Comparison of ENCODE assay signal across 26 cellular contexts in the genomic region with DNA sequence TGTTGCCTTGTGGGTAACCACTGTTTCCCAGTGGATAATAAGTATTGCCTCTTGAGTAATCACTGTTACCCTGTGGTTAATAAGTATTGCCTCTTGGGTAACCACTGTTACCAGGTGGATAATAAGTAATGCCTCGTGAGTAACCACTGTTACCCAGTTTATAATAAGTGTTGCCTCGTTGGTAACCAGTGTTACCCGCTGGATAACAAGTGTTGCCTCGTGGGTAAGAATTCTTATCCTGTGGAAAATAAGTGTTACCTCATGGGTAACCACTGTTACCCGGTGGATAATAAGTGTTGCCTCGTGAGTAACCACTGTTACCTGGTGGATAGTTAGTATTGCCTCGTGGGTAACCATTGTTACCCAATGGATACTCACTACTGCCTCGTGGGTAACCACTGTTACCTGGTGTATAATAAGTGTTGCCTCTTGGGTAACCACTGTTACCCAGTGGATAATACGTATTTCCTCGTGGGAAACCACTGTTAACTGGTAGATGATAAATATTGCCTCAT. TPM values are rescaled to one million over a fixed set of nuclear protein-coding genes. Genes with fewer than 3 reads are reported as not detected.
"Had no signal": no experiment of that assay in that cellular context is flagged by ENCODE, and none has a peak within 500 bp of the region (broad histone marks: within the 10 kb centered on the region; RNA-seq: fewer than 3 reads in every experiment).

No MANE protein-coding gene starts in this region.

- H3K36me3 ChIP-seq: MG63, SJSA1 had no signal

- DNase-seq: IMR-90, Karpas-422, KG1, MG63, NCI-H1092, NCI-H1105 treated with DMSO at 0.1 percent for 48 hours, NCI-H1417 treated with DMSO at 0.1 percent for 48 hours, NCI-H146, NCI-H1694 treated with DMSO at 0.1 percent for 48 hours, NCI-H1930, NCI-H2081, NCI-H2107, NCI-H2227 treated with DMSO at 0.1 percent for 48 hours, NCI-H524 treated with DMSO at 0.1 percent for 48 hours, NCI-H69, NCI-H774, Right ventricle myocardium superior, RPMI8226, SIG-M5 had no signal

- H3K4me1 ChIP-seq: SJSA1 had no signal

- H3K4me3 ChIP-seq: MG63, SJSA1, SK-N-MC had no signal

- H3K27me3 ChIP-seq: MG63, SJSA1 had no signal

- ATAC-seq: HepG2 had no signal

- H3K9me3 ChIP-seq: MG63, SJSA1 had no signal

- FAIRE-seq: HepG2, RCC 7860 had no signal

- H3K27ac ChIP-seq: SJSA1, SK-N-MC had no signal

RNA-seq across cellular contexts. Expression of a gene that starts 24.1 kb away (rescaled TPM):
- total RNA-seq: HepG2; HT1080; IMR-90; NCI-H460; Right ventricle myocardium superior; SJSA1; T-helper 1 cell treated with Interleukin-12 subunit alpha and Interleukin-12 subunit beta and Interleukin-4 antibody, amounts not matched to agents 30 ng/mL and 1 ng/mL, for 36 hours had no signal

RNA-seq across cellular contexts. Expression of a gene that starts 58.6 kb away (rescaled TPM):
- total RNA-seq: HepG2; HT1080; IMR-90; NCI-H460; Right ventricle myocardium superior; T-helper 1 cell treated with Interleukin-12 subunit alpha and Interleukin-12 subunit beta and Interleukin-4 antibody, amounts not matched to agents 30 ng/mL and 1 ng/mL, for 36 hours had no signal
